1 cellular context compared by ENCODE assay signal in genomic region chr19:41940443-41941409, GRCh38.
TF ChIP-seq lines count a peak whose summit lies in the region.

No MANE protein-coding gene starts in this region.

TF ChIP-seq in HepG2, 621 proteins besides CTCF, POLR2A, EP300 and RAD21:
- peak; percentile 48 for TF ChIP-seq HNRNPK (IDR thresholded peaks at IDR 0.05; ENCODE audit: low read depth, low read length, poor library complexity, severe bottlenecking)
- TF ChIP-seq CC2D1A (CRISPR knock-in tag; IDR thresholded peaks at IDR 0.05), result no peak
